In genomic region chr10:33859319-33860022, GRCh38 we compare ENCODE assay signal across 17 cellular contexts.
A peak's percentile ranks its signal among the peaks of the same experiment; 100 is the strongest.
DNase-seq lines count a peak whose midpoint lies in the region; ATAC-seq, FAIRE-seq and TF ChIP-seq lines count a peak whose summit lies in the region.
"Had no signal": no experiment of that assay in that cellular context is flagged by ENCODE, and none has a peak within 500 bp of the region (broad histone marks: within the 10 kb centered on the region; RNA-seq: fewer than 3 reads in every experiment).

No MANE protein-coding gene starts in this region.

- no peaks in the 10 kb centered on the region for H4K20me1 ChIP-seq in K562 (replicated peaks; ENCODE audit: control insufficient read depth, insufficient read depth, low read length)

- no peaks in the 10 kb centered on the region for H3K9me3 ChIP-seq in K562 (replicated peaks; ENCODE audit: control insufficient read depth, insufficient read depth, low read depth, low read length)

- DNase-seq in AG10803 (ENCODE audit: low read depth) (peak; percentile 22), NB4 (ENCODE audit: low read depth) (peak; percentile 12), K562 (ENCODE audit: extremely low read depth in 1 of 4, low spot score in 3 of 4) (no peak), left lobe of liver (ENCODE audit: low spot score) (no peak)
- no peak for DNase-seq in activated naive CD4-positive, alpha-beta T cell treated with Interleukin-2 at 50 U/mL for 16 hours
- DNase-seq in stimulated activated naive CD4-positive, alpha-beta T cell (lab: John Stamatoyannopoulos, UW), result no peak
- DNase-seq: CD4-positive, CD25-positive, alpha-beta regulatory T cell; DMS79 treated with DMSO at 0.1 percent for 48 hours; GOT3; KG1; NCI-H1048; NCI-H1436 treated with DMSO at 0.1 percent for 48 hours; NCI-H2029 treated with DMSO at 0.1 percent for 48 hours; OCI-M1; RPMI8226; SIG-M5 had no signal

- H3K27me3 ChIP-seq in K562 (ENCODE audit: control insufficient read depth in 2 of 2, insufficient read depth in 2 of 2, low read length in 2 of 2), result no peaks in the 10 kb centered on the region; a peak in 1 of 5 replicates

- in situ Hi-C loops in K562 (cut with MboI), result no loop called here

- H3K79me2 ChIP-seq in K562 (ENCODE audit: control insufficient read depth, insufficient read depth, low read length), result no peaks in the 10 kb centered on the region

- TF ChIP-seq POLR2A in NB4 (IDR thresholded peaks at IDR 0.05; ENCODE audit: extremely low read depth, insufficient read length), result no peak
- TF ChIP-seq POLR2A in K562 (conservative IDR thresholded peaks at IDR 0.05), result no peak

- no peak overlapping the region for H3K4me2 ChIP-seq in K562 (ENCODE audit: insufficient read depth, low read length)

- WGBS in K562 (ENCODE audit: insufficient coverage, low coverage, missing lambda C conversion rate), result under 1% methylated on average over 6 of the region's 6 CpGs

- no peaks in the 10 kb centered on the region for H3K4me1 ChIP-seq in K562 (replicated peaks in 1 of 2; ENCODE audit: control insufficient read depth in 2 of 2, insufficient read depth in 2 of 2, low read length in 2 of 2)

- TF ChIP-seq RAD21 in K562 (CRISPR knock-in tag; conservative IDR thresholded peaks at IDR 0.05 in 1 of 2, IDR thresholded peaks at IDR 0.05 in 1 of 2), result no peak

- no peak overlapping the region for H3K9ac ChIP-seq in K562 (ENCODE audit: insufficient read depth in 1 of 2, low read depth in 2 of 2, low read length in 2 of 2)

- no TSS peak for BruUV-seq in K562 (replicated peaks; lab: Mats Ljungman, UMichigan)

- POLR2A ChIA-PET in K562 (lab: Yijun Ruan, JAX), result interaction anchor here (0.7 kb wide), 1 partner anchor 30 kb away, joined by 4 read pairs; no protein-coding TSS in a partner anchor

- no peak overlapping the region for H3K27ac ChIP-seq in K562 (ENCODE audit: extremely low read depth, low read depth, low read length)

- no peak overlapping the region for H2AFZ ChIP-seq in K562 (ENCODE audit: low read depth, low read length)

- H3K36me3 ChIP-seq in K562 (ENCODE audit: control insufficient read depth, insufficient read depth, low read length), result no peaks in the 10 kb centered on the region

- TF ChIP-seq EP300 in K562 (IDR thresholded peaks at IDR 0.05; ENCODE audit: low read length), result no peak

- H3K4me3 ChIP-seq in AG10803 (ENCODE audit: low read length) (no peak overlapping the region), NB4 (ENCODE audit: low read depth, low read length) (no peak overlapping the region), K562 (no peak overlapping the region)

- CTCF ChIA-PET in K562 (lab: Yijun Ruan, JAX; ENCODE audit: low intra/inter-chr PET ratio), result no interaction called here

- intact Hi-C loops in K562 (cut with micrococcal nuclease), result no loop called here

- no peak for TF ChIP-seq CTCF in AG10803 (conservative IDR thresholded peaks at IDR 0.05; ENCODE audit: low read length)
- TF ChIP-seq CTCF in NB4 (IDR thresholded peaks at IDR 0.05; ENCODE audit: low read depth, low read length), result no peak
- no peak for TF ChIP-seq CTCF in K562 (IDR thresholded peaks at IDR 0.05 in 2 of 3, conservative IDR thresholded peaks at IDR 0.05 in 1 of 3; ENCODE audit: insufficient read depth in 2 of 3, low read depth in 1 of 3, low read length in 3 of 3)

- FAIRE-seq in K562 (lab: Jason Lieb, UNC), result no peak

- H3K9me1 ChIP-seq in K562 (ENCODE audit: control insufficient read depth, insufficient read depth, low read length), result no peaks in the 10 kb centered on the region

- ATAC-seq in K562 (no peak), left lobe of liver (peak; percentile 79), GM21723 (IDR thresholded peaks at IDR 0.05; ENCODE audit: unreplicated experiment) (no peak)

TF ChIP-seq in K562, 482 proteins besides CTCF, POLR2A, EP300 and RAD21:
- TF ChIP-seq RFX5 (IDR thresholded peaks at IDR 0.05; ENCODE audit: low read depth, low read length) (peak; percentile 24; the same call in 1 of the 2 replicates), ZNF444 (CRISPR knock-in tag; IDR thresholded peaks at IDR 0.05) (no peak)

Comparison
In these comparisons a context has a peak if more than half of its experiments do, and no peak if none do; other contexts are left out.
1. DNase-seq: peak in AG10803 (single experiment) and NB4 (single experiment); none in K562 (0 of 4), left lobe of liver (single experiment), activated naive CD4-positive, alpha-beta T cell treated with Interleukin-2 at 50 U/mL for 16 hours (single experiment) and stimulated activated naive CD4-positive, alpha-beta T cell (0 of 6).